Comparison of ENCODE assay signal across 19 cellular contexts in genomic region chr11:120200677-120201076, GRCh38. TPM values are rescaled to one million over a fixed set of nuclear protein-coding genes. Genes with fewer than 3 reads are reported as not detected.
A peak's percentile ranks its signal among the peaks of the same experiment; 100 is the strongest.
DNase-seq lines count a peak whose midpoint lies in the region; ATAC-seq and TF ChIP-seq lines count a peak whose summit lies in the region.
"Had no signal": no experiment of that assay in that cellular context is flagged by ENCODE, and none has a peak within 500 bp of the region (broad histone marks: within the 10 kb centered on the region; RNA-seq: fewer than 3 reads in every experiment).

No MANE protein-coding gene starts in this region.

- no peak overlapping the region for H3K4me3 ChIP-seq in astrocyte of the spinal cord (ENCODE audit: low read depth, low read length)
- H3K4me3 ChIP-seq in osteoblast (ENCODE audit: insufficient read depth, low read length) = no peak overlapping the region
- H3K4me3 ChIP-seq in upper lobe of left lung = no peak overlapping the region
- H3K4me3 ChIP-seq: HAP-1 had no signal

- H3K4me2 ChIP-seq in osteoblast (ENCODE audit: insufficient read depth, low read length) = no peak overlapping the region

- no peak overlapping the region for H2AFZ ChIP-seq in osteoblast (ENCODE audit: low read length)

- DNase-seq in M059J (ENCODE audit: low read depth) (peak; percentile 30), astrocyte of the spinal cord (ENCODE audit: low read depth, low spot score) (peak; percentile 31), osteoblast (ENCODE audit: insufficient read length, low spot score, missing footprints) (peak; percentile 38), upper lobe of left lung (no peak), H4 (ENCODE audit: low spot score) (no peak)
- DNase-seq in activated CD4-positive, CD25-positive, alpha-beta regulatory T cell (lab: John Stamatoyannopoulos, UW) = no peak
- DNase-seq: ACHN; BE2C; C1 segment of cervical spinal cord; CD4-positive, CD25-positive, alpha-beta regulatory T cell; CD8-positive, alpha-beta memory T cell; COR-L47; DMS 273 treated with DMSO at 0.1 percent for 48 hours; DMS53; DND-41; EL had no signal

- no peak overlapping the region for H3K27ac ChIP-seq in osteoblast (ENCODE audit: low read depth, low read length)
- H3K27ac ChIP-seq in upper lobe of left lung = no peak overlapping the region

- TF ChIP-seq CTCF in astrocyte of the spinal cord (IDR thresholded peaks at IDR 0.05; ENCODE audit: low read depth, low read length) (no peak), osteoblast (IDR thresholded peaks at IDR 0.05; ENCODE audit: extremely low read depth, low read depth, low read length) (no peak), upper lobe of left lung (IDR thresholded peaks at IDR 0.05) (no peak)

- in situ Hi-C loops in astrocyte of the spinal cord (cut with HindIII; ENCODE audit: low sequenced_read_pairs) = no loop called here

- no peaks in the 10 kb centered on the region for H3K9me3 ChIP-seq in osteoblast (ENCODE audit: low read depth, low read length)
- H3K9me3 ChIP-seq in upper lobe of left lung = no peaks in the 10 kb centered on the region
- H3K9me3 ChIP-seq: BE2C, HAP-1 had no signal

- peaks cover 21% of the 10 kb centered on the region for H3K27me3 ChIP-seq in osteoblast (ENCODE audit: insufficient read depth, low read length)
- H3K27me3 ChIP-seq in upper lobe of left lung = no peaks in the 10 kb centered on the region
- H3K27me3 ChIP-seq: BE2C had no signal

- no peaks in the 10 kb centered on the region for H4K20me1 ChIP-seq in osteoblast (ENCODE audit: insufficient read depth, low read length)

- WGBS in upper lobe of left lung, 2 donors = 81 to 82% methylated on average over 1 of the region's 1 CpG

- no peak for TF ChIP-seq EP300 in upper lobe of left lung (IDR thresholded peaks at IDR 0.05)

- H3K79me2 ChIP-seq in osteoblast (ENCODE audit: insufficient read depth, low read length) = no peaks in the 10 kb centered on the region

- no peak for ATAC-seq in GM19397 (IDR thresholded peaks at IDR 0.05; ENCODE audit: unreplicated experiment)
- ATAC-seq in upper lobe of left lung (ENCODE audit: low FRiP score in 2 of 2) = no peak

- peaks cover 6% of the 10 kb centered on the region for H3K4me1 ChIP-seq in osteoblast (ENCODE audit: insufficient read depth, low read length)
- no peaks in the 10 kb centered on the region for H3K4me1 ChIP-seq in upper lobe of left lung
- H3K4me1 ChIP-seq: BE2C, HAP-1 had no signal

- no peak for TF ChIP-seq POLR2A in upper lobe of left lung (IDR thresholded peaks at IDR 0.05)

- H3K36me3 ChIP-seq in osteoblast (ENCODE audit: insufficient read depth, low read length) (no peaks in the 10 kb centered on the region), upper lobe of left lung (no peaks in the 10 kb centered on the region)
- H3K36me3 ChIP-seq: BE2C, HAP-1 had no signal

RNA-seq across cellular contexts. Expression of gene OAF, which starts 10.2 kb away (rescaled TPM):
- 65.0 and 105 TPM in 2 replicates for total RNA-seq in M059J (2014; rRNA removed; shearing (Covaris generic))
- 7.2 and 10.3 TPM in 2 replicates for total RNA-seq in osteoblast
- total RNA-seq in upper lobe of left lung = 10 to 100 TPM in 2 of 6 donors, 1 to 10 TPM in 4; 5.1 to 41.6 (median 8.7) TPM
- 33.5 and 44.5 TPM in 2 replicates for total RNA-seq in H4 (2014; rRNA removed; shearing (Covaris generic))

RNA-seq across cellular contexts. Expression of gene POU2F3, which starts 39.3 kb away (rescaled TPM):
- 0.02 TPM in 1 of 2 replicates, not detected in the other for total RNA-seq in M059J (2014; rRNA removed; shearing (Covaris generic))
- total RNA-seq in osteoblast = under 0.01 TPM in 1 of 2 replicates, not detected in the other
- total RNA-seq in upper lobe of left lung = 10 to 100 TPM in 1 of 6 donors, 1 to 10 TPM in 5; 1.7 to 21.0 (median 3.5) TPM
- total RNA-seq in H4 (2014; rRNA removed; shearing (Covaris generic)) = 0.10 and 1.4 TPM in 2 replicates
- total RNA-seq: CD4-positive, CD25-positive, alpha-beta regulatory T cell; CD8-positive, alpha-beta memory T cell; G401 had no signal

Comparison
In these comparisons a context has a peak if more than half of its experiments do, and no peak if none do; other contexts are left out.
1. DNase-seq: peak in M059J (single experiment), astrocyte of the spinal cord (single experiment) and osteoblast (single experiment); none in upper lobe of left lung (0 of 2), H4 (single experiment) and activated CD4-positive, CD25-positive, alpha-beta regulatory T cell (0 of 4).